Comparison of ENCODE assay signal across 1 cellular context in the genomic region with DNA sequence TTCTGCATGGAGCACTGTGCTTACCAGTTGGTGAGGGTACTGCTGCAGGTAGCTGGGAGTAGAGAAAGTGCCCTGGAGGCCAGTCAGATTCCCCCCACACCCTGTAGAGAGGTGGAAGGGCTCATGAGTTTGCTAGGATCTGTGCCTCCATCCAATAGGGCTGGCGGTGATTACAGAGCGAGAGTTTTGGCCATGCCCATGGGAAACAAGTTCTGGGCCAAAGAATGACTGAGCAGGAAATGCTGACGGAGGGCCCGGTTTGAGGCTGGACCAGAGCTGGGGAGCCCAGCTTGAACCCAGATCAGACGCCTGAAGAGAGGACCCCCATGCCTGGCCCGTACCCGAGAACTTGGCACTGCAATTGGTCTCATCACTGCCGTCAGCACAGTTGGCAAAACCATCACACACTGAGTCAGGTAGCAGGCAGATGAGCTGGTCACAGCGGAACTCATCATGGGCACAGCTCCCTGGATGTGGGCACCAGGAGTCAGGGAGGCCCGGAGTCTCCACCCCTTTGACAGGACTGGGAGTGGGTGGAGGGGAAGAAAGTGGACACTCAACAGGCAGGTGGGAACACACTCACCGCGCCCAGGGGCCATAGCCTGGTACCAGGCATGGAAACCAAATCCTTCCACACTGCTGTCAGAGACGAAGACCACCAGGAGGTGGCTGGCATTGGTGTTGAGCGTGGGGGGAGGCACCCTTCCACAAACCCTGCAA.
TF ChIP-seq lines count a peak whose summit lies in the region.

No MANE protein-coding gene starts in this region.

TF ChIP-seq in H1, 55 proteins besides CTCF, POLR2A, EP300 and RAD21:
- no peak for TF ChIP-seq CTBP2 (IDR thresholded peaks at IDR 0.05; ENCODE audit: borderline replicate concordance, insufficient read depth, insufficient read length, low read length)
- TF ChIP-seq SP4 (IDR thresholded peaks at IDR 0.05; ENCODE audit: low read length): no peak
- no peak for TF ChIP-seq HDAC2 (IDR thresholded peaks at IDR 0.05; ENCODE audit: borderline replicate concordance in 1 of 2, low read depth in 2 of 2, low read length in 2 of 2)
- no peak for TF ChIP-seq GTF2F1 (IDR thresholded peaks at IDR 0.05; ENCODE audit: borderline replicate concordance, low read depth, low read length)
- no peak for TF ChIP-seq EGR1 (IDR thresholded peaks at IDR 0.05; ENCODE audit: borderline replicate concordance, low read depth, low read length)
- TF ChIP-seq RBBP5 (IDR thresholded peaks at IDR 0.05; ENCODE audit: borderline replicate concordance, low read depth, low read length): no peak
- no peak for TF ChIP-seq SIX5 (IDR thresholded peaks at IDR 0.05; ENCODE audit: low read depth, low read length)
- no peak for TF ChIP-seq KDM4A (IDR thresholded peaks at IDR 0.05; ENCODE audit: low read depth, low read length, severe bottlenecking)
- no peak for TF ChIP-seq BRCA1 (IDR thresholded peaks at IDR 0.05; ENCODE audit: low read depth, low read length)
